ENCODE assay signal across 8 cellular contexts in genomic region chr6:31068738-31069340, GRCh38.
DNase-seq lines count a peak whose midpoint lies in the region; ATAC-seq and TF ChIP-seq lines count a peak whose summit lies in the region.

No MANE protein-coding gene starts in this region.

- H3K4me3 ChIP-seq in AG10803 (ENCODE audit: low read length) = no peak overlapping the region

- H3K27ac ChIP-seq in caudate nucleus (ENCODE audit: low read depth, low read length) = peak overlapping the region; percentile 91

- ATAC-seq in GM21717 (IDR thresholded peaks at IDR 0.05; ENCODE audit: unreplicated experiment) (peak; percentile 63), HG03442 (IDR thresholded peaks at IDR 0.05; ENCODE audit: unreplicated experiment) (no peak)

- TF ChIP-seq CTCF in AG10803 (conservative IDR thresholded peaks at IDR 0.05; ENCODE audit: low read length) = peak; percentile 88

- peak; percentile 78 for DNase-seq in AG10803 (ENCODE audit: low read depth)
- peak; percentile 61 for DNase-seq in NCI-H226
- DNase-seq in activated CD4-positive, CD25-positive, alpha-beta regulatory T cell treated with anti-CD3 and anti-CD28 coated beads, Interleukin-2, amount 50 U/mL, for 16 hours (ENCODE audit: low read depth, low spot score) = peak; percentile 42
- DNase-seq in caudate nucleus (lab: John Stamatoyannopoulos, UW) = peak in 58 of 61 donors; percentile 6 to 91 (median 70)
- DNase-seq in kidney glomerular epithelial cell (lab: John Stamatoyannopoulos, UW) = peak; percentile 93
- DNase-seq in stimulated activated CD4-positive, alpha-beta T cell treated with anti-CD3 and anti-CD28 coated beads, Interleukin-2, amount 100 ng/mL, for 48 hours = peak; percentile 61 to 71

Comparison
In these comparisons a context has a peak if more than half of its experiments do, and no peak if none do; other contexts are left out.
1. DNase-seq: peak in every context shown above with its lines; median percentile 93 in kidney glomerular epithelial cell; 78 in AG10803; 70 in caudate nucleus; 66 in stimulated activated CD4-positive, alpha-beta T cell treated with anti-CD3 and anti-CD28 coated beads, Interleukin-2, amount 100 ng/mL, for 48 hours; 61 in NCI-H226; 42 in activated CD4-positive, CD25-positive, alpha-beta regulatory T cell treated with anti-CD3 and anti-CD28 coated beads, Interleukin-2, amount 50 U/mL, for 16 hours.